ENCODE assay signal across 13 cellular contexts in the genomic region with DNA sequence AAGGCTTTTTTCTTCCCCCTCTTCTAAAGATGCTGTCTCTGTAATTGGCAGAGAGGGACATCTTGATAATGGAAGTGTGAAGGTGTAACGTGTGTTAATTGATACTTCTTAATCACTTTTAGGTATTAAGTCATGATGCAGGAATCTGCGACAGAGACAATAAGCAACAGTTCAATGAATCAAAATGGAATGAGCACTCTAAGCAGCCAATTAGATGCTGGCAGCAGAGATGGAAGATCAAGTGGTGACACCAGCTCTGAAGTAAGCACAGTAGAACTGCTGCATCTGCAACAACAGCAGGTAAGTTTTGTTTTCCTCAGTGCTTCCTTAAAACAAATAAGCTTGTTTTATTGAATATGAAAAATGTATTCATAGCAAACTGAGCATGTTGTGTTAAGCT. TPM values are rescaled to one million over a fixed set of nuclear protein-coding genes. Genes with fewer than 3 reads are reported as not detected.
DNase-seq lines count a peak whose midpoint lies in the region; ATAC-seq, FAIRE-seq and TF ChIP-seq lines count a peak whose summit lies in the region.
"Had no signal": no experiment of that assay in that cellular context is flagged by ENCODE, and none has a peak within 500 bp of the region (broad histone marks: within the 10 kb centered on the region; RNA-seq: fewer than 3 reads in every experiment).

No MANE protein-coding gene starts in this region.

- no peaks in the 10 kb centered on the region for H3K9me3 Mint-ChIP-seq in progenitor cell of endocrine pancreas (ENCODE audit: low read depth)
- H3K9me3 Mint-ChIP-seq: CD14-positive monocyte; CD8-positive, alpha-beta T cell had no signal

- BruUV-seq in A673 (replicated peaks; lab: Mats Ljungman, UMichigan) = no TSS peak

- H3K4me3 ChIP-seq in A673 (ENCODE audit: low read depth, low read length, poor library complexity, severe bottlenecking) = no peak overlapping the region

- no peaks in the 10 kb centered on the region for H3K4me1 Mint-ChIP-seq in progenitor cell of endocrine pancreas (ENCODE audit: low read depth)
- H3K4me1 Mint-ChIP-seq: CD14-positive monocyte had no signal

- CTCF ChIA-PET in A673 (lab: Charles Lee) = interaction anchor here (1.3 kb wide), 1 partner anchor 113 kb away, joined by 4 read pairs; no protein-coding TSS in a partner anchor

- H3K4me3 Mint-ChIP-seq in progenitor cell of endocrine pancreas (ENCODE audit: low read depth) = no peak overlapping the region
- H3K4me3 Mint-ChIP-seq: CD14-positive monocyte; CD8-positive, alpha-beta T cell had no signal

- H3K36me3 ChIP-seq in A673 (ENCODE audit: insufficient read depth, low read length, poor library complexity, severe bottlenecking) = no peaks in the 10 kb centered on the region

- intact Hi-C loops in A673 (cut with micrococcal nuclease; ENCODE audit: unreplicated experiment) = loop anchor here (10.0 kb wide), 2 partner anchors 238 to 1428 kb away; no protein-coding TSS in a partner anchor

- no peaks in the 10 kb centered on the region for H3K27me3 Mint-ChIP-seq in progenitor cell of endocrine pancreas

- no peak overlapping the region for H3K27ac Mint-ChIP-seq in progenitor cell of endocrine pancreas
- H3K27ac Mint-ChIP-seq: CD14-positive monocyte; CD8-positive, alpha-beta T cell had no signal

- TF ChIP-seq CTCF in progenitor cell of endocrine pancreas (IDR thresholded peaks at IDR 0.05; ENCODE audit: unreplicated experiment) (no peak), A673 (conservative IDR thresholded peaks at IDR 0.05; ENCODE audit: low read depth, low read length) (no peak)

- no peaks in the 10 kb centered on the region for H3K4me1 ChIP-seq in A673 (ENCODE audit: insufficient read depth, low read length, poor library complexity, severe bottlenecking)
- H3K4me1 ChIP-seq: Caco-2 had no signal

- no peaks in the 10 kb centered on the region for H3K9me3 ChIP-seq in A673 (ENCODE audit: low read depth, low read length, poor library complexity, severe bottlenecking)
- H3K9me3 ChIP-seq: Caco-2 had no signal

- no peaks in the 10 kb centered on the region for H3K36me3 Mint-ChIP-seq in progenitor cell of endocrine pancreas (ENCODE audit: insufficient read depth)
- H3K36me3 Mint-ChIP-seq: CD14-positive monocyte; CD8-positive, alpha-beta T cell had no signal

- peak; percentile 25 for DNase-seq in NCI-H748 (lab: John Stamatoyannopoulos, UW; ENCODE audit: unreplicated experiment)
- no peak for DNase-seq in NCI-H748 treated with DMSO at 0.1 percent for 48 hours (lab: John Stamatoyannopoulos, UW)
- DNase-seq in NCI-H146 (lab: John Stamatoyannopoulos, UW) = peak; percentile 18
- DNase-seq in NCI-H69 (lab: John Stamatoyannopoulos, UW) = peak; percentile 90
- DNase-seq in progenitor cell of endocrine pancreas (ENCODE audit: low spot score, unreplicated experiment) = no peak
- DNase-seq in A673 (ENCODE audit: low spot score) = no peak
- DNase-seq: Caco-2; CD8-positive, alpha-beta T cell; GF-D8 had no signal

- POLR2A ChIA-PET in A673 (lab: Charles Lee; ENCODE audit: low non-redundant PET) = no interaction called here

- FAIRE-seq in islet of Langerhans (lab: Jason Lieb, UNC) = peak; percentile 90
- FAIRE-seq: GM19239 had no signal

- no peak overlapping the region for H3K27ac ChIP-seq in A673 (ENCODE audit: low read depth, low read length, poor library complexity, severe bottlenecking)

- peaks cover 29% of the 10 kb centered on the region for H3K27me3 ChIP-seq in A673 (replicated peaks; ENCODE audit: insufficient read depth, low read depth, low read length, poor library complexity)

- no peak for ATAC-seq in GM21423 (IDR thresholded peaks at IDR 0.05; ENCODE audit: unreplicated experiment)
- ATAC-seq: CD8-positive, alpha-beta T cell had no signal

RNA-seq across cellular contexts. Expression of a gene that starts 11.8 kb away (rescaled TPM):
- total RNA-seq in progenitor cell of endocrine pancreas = 4.3 and 5.8 TPM in 2 replicates
- not detected in 2 replicates for total RNA-seq in A673 (2021)
- total RNA-seq: Caco-2; CD8-positive, alpha-beta T cell had no signal

Comparison
In these comparisons a context has a peak if more than half of its experiments do, and no peak if none do; other contexts are left out.
1. DNase-seq: peak in NCI-H748 (single experiment), NCI-H146 (single experiment) and NCI-H69 (single experiment); none in NCI-H748 treated with DMSO at 0.1 percent for 48 hours (single experiment), progenitor cell of endocrine pancreas (single experiment) and A673 (single experiment).